20 cellular contexts compared by ENCODE assay signal in genomic region chrX:139909716-139910115, GRCh38. TPM values are rescaled to one million over a fixed set of nuclear protein-coding genes. Genes with fewer than 3 reads are reported as not detected.
DNase-seq lines count a peak whose midpoint lies in the region; ATAC-seq and TF ChIP-seq lines count a peak whose summit lies in the region.
"Had no signal": no experiment of that assay in that cellular context is flagged by ENCODE, and none has a peak within 500 bp of the region (broad histone marks: within the 10 kb centered on the region; RNA-seq: fewer than 3 reads in every experiment).

No MANE protein-coding gene starts in this region.

- peaks cover 28% of the 10 kb centered on the region for H3K4me1 Mint-ChIP-seq in activated T-cell treated with anti-CD3 and anti-CD28 coated beads, Interleukin-2, amount 50 U/mL, for 72 hours (ENCODE audit: low read depth)
- H3K4me1 Mint-ChIP-seq in stimulated activated effector memory CD8-positive, alpha-beta T cell treated with anti-CD3 and anti-CD28 coated beads, Interleukin-12 subunit alpha, Interleukin-12 subunit beta, amount 100 ng/mL, for 72 hours: peaks cover 20% of the 10 kb centered on the region

- no peak overlapping the region for H3K4me3 ChIP-seq in NB4 (ENCODE audit: low read depth, low read length)
- H3K4me3 ChIP-seq: ovary, smooth muscle cell, thoracic aorta had no signal

- ATAC-seq in activated T-cell treated with anti-CD3 and anti-CD28 coated beads, Interleukin-2, amount 50 U/mL, for 72 hours (replicated peaks in 1 of 2): peak; percentile 77 to 78
- ATAC-seq in GM21825 (IDR thresholded peaks at IDR 0.05; ENCODE audit: unreplicated experiment) (peak; percentile 49), GM21526 (IDR thresholded peaks at IDR 0.05; ENCODE audit: low FRiP score, unreplicated experiment) (no peak)
- peak; percentile 75 for ATAC-seq in stimulated activated effector memory CD8-positive, alpha-beta T cell treated with anti-CD3 and anti-CD28 coated beads, Interleukin-12 subunit alpha, Interleukin-12 subunit beta, amount 100 ng/mL, for 72 hours
- ATAC-seq: WTC11 had no signal

- DNase-seq in activated T-cell treated with anti-CD3 and anti-CD28 coated beads, Interleukin-2, amount 50 U/mL, for 72 hours: no peak
- DNase-seq in activated T-cell treated with anti-CD3 and anti-CD28 coated beads, Interleukin-2, amount 50 U/mL, for 1 hour: no peak
- peak; percentile 34 for DNase-seq in NB4 (ENCODE audit: low read depth)
- no peak for DNase-seq in stimulated activated effector memory CD8-positive, alpha-beta T cell treated with anti-CD3 and anti-CD28 coated beads, Interleukin-12 subunit alpha, Interleukin-12 subunit beta, amount 100 ng/mL, for 72 hours (ENCODE audit: low spot score in 2 of 2)
- DNase-seq in OCI-M2 (lab: John Stamatoyannopoulos, UW; ENCODE audit: unreplicated experiment): no peak
- no peak for DNase-seq in GF-D8 (lab: John Stamatoyannopoulos, UW)
- DNase-seq: anterior cingulate cortex, GOT3, head of caudate nucleus, NCI-H1048, ovary, SK-N-SH had no signal

- TF ChIP-seq POLR2A in NB4 (IDR thresholded peaks at IDR 0.05; ENCODE audit: extremely low read depth, insufficient read length): no peak

- H3K9me3 Mint-ChIP-seq in activated T-cell treated with anti-CD3 and anti-CD28 coated beads, Interleukin-2, amount 50 U/mL, for 72 hours: no peaks in the 10 kb centered on the region
- no peaks in the 10 kb centered on the region for H3K9me3 Mint-ChIP-seq in stimulated activated effector memory CD8-positive, alpha-beta T cell treated with anti-CD3 and anti-CD28 coated beads, Interleukin-12 subunit alpha, Interleukin-12 subunit beta, amount 100 ng/mL, for 72 hours
- H3K9me3 Mint-ChIP-seq: WTC11 had no signal

- TF ChIP-seq CTCF in NB4 (IDR thresholded peaks at IDR 0.05; ENCODE audit: low read depth, low read length): no peak

- H3K27ac Mint-ChIP-seq in activated T-cell treated with anti-CD3 and anti-CD28 coated beads, Interleukin-2, amount 50 U/mL, for 72 hours: peak overlapping the region; percentile 60
- no peak overlapping the region for H3K27ac Mint-ChIP-seq in stimulated activated effector memory CD8-positive, alpha-beta T cell treated with anti-CD3 and anti-CD28 coated beads, Interleukin-12 subunit alpha, Interleukin-12 subunit beta, amount 100 ng/mL, for 72 hours
- H3K27ac Mint-ChIP-seq: WTC11 had no signal

- peak overlapping the region; percentile 27 to 67 for H3K4me3 Mint-ChIP-seq in activated T-cell treated with anti-CD3 and anti-CD28 coated beads, Interleukin-2, amount 50 U/mL, for 72 hours
- H3K4me3 Mint-ChIP-seq in stimulated activated effector memory CD8-positive, alpha-beta T cell treated with anti-CD3 and anti-CD28 coated beads, Interleukin-12 subunit alpha, Interleukin-12 subunit beta, amount 100 ng/mL, for 72 hours: no peak overlapping the region
- H3K4me3 Mint-ChIP-seq: WTC11 had no signal

- no peaks in the 10 kb centered on the region for H3K36me3 Mint-ChIP-seq in activated T-cell treated with anti-CD3 and anti-CD28 coated beads, Interleukin-2, amount 50 U/mL, for 72 hours (ENCODE audit: insufficient read depth in 2 of 2)
- no peaks in the 10 kb centered on the region for H3K36me3 Mint-ChIP-seq in stimulated activated effector memory CD8-positive, alpha-beta T cell treated with anti-CD3 and anti-CD28 coated beads, Interleukin-12 subunit alpha, Interleukin-12 subunit beta, amount 100 ng/mL, for 72 hours
- H3K36me3 Mint-ChIP-seq: WTC11 had no signal

- peaks cover 6% of the 10 kb centered on the region for H3K27me3 Mint-ChIP-seq in activated T-cell treated with anti-CD3 and anti-CD28 coated beads, Interleukin-2, amount 50 U/mL, for 72 hours (ENCODE audit: low read depth)

RNA-seq across cellular contexts. Expression of gene ATP11C, which starts 23.1 kb away (rescaled TPM):
- total RNA-seq in activated T-cell treated with anti-CD3 and anti-CD28 coated beads, Interleukin-2, amount 50 U/mL, for 72 hours: 10 to 100 TPM; 15.6 to 19.1 TPM

RNA-seq across cellular contexts. Expression of gene CXorf66, which starts 55.6 kb away (rescaled TPM):
- not detected for total RNA-seq in activated T-cell treated with anti-CD3 and anti-CD28 coated beads, Interleukin-2, amount 50 U/mL, for 72 hours
- total RNA-seq: kidney epithelial cell, mononuclear cell, OCI-LY7, ovary, smooth muscle cell, thoracic aorta, WTC11 had no signal
